ENCODE assay signal across 16 cellular contexts in genomic region chr12:88408828-88409227, GRCh38.
"Had no signal": no experiment of that assay in that cellular context is flagged by ENCODE, and none has a peak within 500 bp of the region (broad histone marks: within the 10 kb centered on the region; RNA-seq: fewer than 3 reads in every experiment).

No MANE protein-coding gene starts in this region.

- H3K27me3 ChIP-seq: colonic mucosa had no signal

- ATAC-seq: mucosa of descending colon; naive thymus-derived CD8-positive, alpha-beta T cell; right cardiac atrium had no signal

- H3K4me1 ChIP-seq: colonic mucosa, left ventricle myocardium inferior had no signal

- H3K4me3 Mint-ChIP-seq: naive thymus-derived CD8-positive, alpha-beta T cell had no signal

- H3K27ac ChIP-seq: colonic mucosa, left ventricle myocardium inferior had no signal

- H3K36me3 Mint-ChIP-seq: naive thymus-derived CD8-positive, alpha-beta T cell had no signal

- H3K4me1 Mint-ChIP-seq: naive thymus-derived CD8-positive, alpha-beta T cell had no signal

- H3K4me3 ChIP-seq: colonic mucosa, left ventricle myocardium inferior, lung, mucosa of descending colon had no signal

- DNase-seq: colonic mucosa; dermis blood vessel endothelial cell; foreskin melanocyte; head of caudate nucleus; hippocampal formation; kidney glomerular epithelial cell; left ventricle myocardium inferior; mucosa of descending colon; naive thymus-derived CD8-positive, alpha-beta T cell; right cardiac atrium; small intestine; stimulated activated CD4-positive, alpha-beta T cell treated with anti-CD3 and anti-CD28 coated beads, Interleukin-12 subunit alpha, Interleukin-12 subunit beta, amount 100 ng/mL, for 4 hours; stimulated activated naive CD4-positive, alpha-beta T cell; trophoblast cell had no signal

- H3K36me3 ChIP-seq: colonic mucosa, left ventricle myocardium inferior had no signal

- H3K27ac Mint-ChIP-seq: naive thymus-derived CD8-positive, alpha-beta T cell had no signal

- H3K9me3 ChIP-seq: colonic mucosa, left ventricle myocardium inferior, mucosa of descending colon had no signal

- FAIRE-seq: urothelium cell line had no signal
